ENCODE assay signal across 1 cellular context in the genomic region with DNA sequence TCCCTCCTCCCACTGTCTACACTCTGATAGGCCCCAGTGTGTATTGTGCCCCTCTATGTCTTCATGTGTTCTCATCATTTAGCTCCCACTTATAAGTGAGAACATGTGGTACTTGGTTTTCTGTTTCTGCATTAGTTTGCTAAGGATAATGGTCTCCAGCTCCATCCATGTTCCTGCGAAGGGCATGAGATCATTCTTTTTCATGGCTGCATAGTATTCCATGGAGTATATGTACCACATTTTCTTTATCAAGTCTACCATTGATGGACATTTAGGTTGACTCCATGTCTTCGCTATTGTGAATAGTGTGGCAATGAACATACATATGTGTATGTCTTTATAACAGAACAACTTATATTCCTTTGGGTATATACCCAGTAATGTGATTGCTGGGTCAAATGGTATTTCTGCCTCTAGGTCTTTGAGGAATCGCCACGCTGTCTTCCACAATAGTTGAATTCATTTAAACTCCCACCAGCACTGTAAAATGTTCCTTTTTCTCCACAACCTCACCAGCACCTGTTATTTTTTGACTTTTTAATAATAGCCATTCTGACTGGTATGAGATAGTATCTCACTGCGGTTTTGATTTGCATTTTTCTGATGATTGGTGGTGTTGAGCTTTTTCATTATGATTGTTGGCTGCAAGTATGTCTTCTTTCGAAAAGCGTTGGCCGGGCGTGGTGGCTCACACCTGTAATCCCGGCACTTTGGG.
TF ChIP-seq lines count a peak whose summit lies in the region.

No MANE protein-coding gene starts in this region.

TF ChIP-seq in A549, 52 proteins besides CTCF, POLR2A, EP300 and RAD21:
- TF ChIP-seq KDM1A (IDR thresholded peaks at IDR 0.05; ENCODE audit: low read depth) = 0 out of 2 replicates have a peak, but pooled peaks have one; percentile 23
TF ChIP-seq in A549: peak in this region for 1; not testable (repeated sequence) for 51.
